ENCODE assay signal across 8 cellular contexts in the genomic region with DNA sequence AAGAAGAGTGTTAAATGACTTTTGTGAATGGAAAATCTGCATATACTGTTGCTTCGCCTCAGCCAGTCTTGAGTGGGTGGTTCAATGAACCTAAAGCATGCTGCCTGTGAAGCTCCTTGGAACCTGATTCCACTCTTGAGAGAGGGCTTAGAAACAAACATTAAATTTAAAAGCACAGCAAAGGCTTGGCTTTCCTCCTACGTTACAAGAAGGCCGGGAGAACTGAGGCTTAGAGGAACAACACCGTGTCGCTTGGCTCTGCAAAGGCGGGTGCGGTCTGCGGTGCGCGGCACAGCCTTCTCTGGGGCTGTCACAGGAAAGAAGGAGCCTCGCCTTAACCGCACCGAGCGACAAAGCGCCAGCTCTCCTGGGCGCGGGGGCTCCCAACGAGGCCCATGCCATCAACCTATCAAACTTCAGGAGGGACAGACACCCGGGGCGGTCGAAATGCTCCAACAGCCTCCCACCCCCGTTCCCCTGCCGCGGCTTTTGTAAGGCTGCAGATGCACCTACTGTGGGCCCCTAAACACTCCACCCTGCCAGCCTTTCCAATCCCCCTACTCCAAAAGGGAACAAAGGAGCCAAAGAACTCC.
DNase-seq lines count a peak whose midpoint lies in the region.

No MANE protein-coding gene starts in this region.

- in situ Hi-C loops in HAP-1 (cut with MboI; ENCODE audit: low sequenced_read_pairs), result no loop called here

- DNase-seq in GF-D8 (lab: John Stamatoyannopoulos, UW) (peak; percentile 77), HAP-1 (ENCODE audit: low spot score in 2 of 2) (peak; percentile 52 to 67), LoVo (ENCODE audit: low spot score) (peak; percentile 56), T-helper 1 cell (peak; percentile 71 to 84 (median 83)), amygdala (lab: John Stamatoyannopoulos, UW) (peak in 43 of 56 donors; percentile 9 to 69 (median 40)), hypothalamus (lab: John Stamatoyannopoulos, UW) (peak in 37 of 51 donors; percentile 3 to 78 (median 40)), skeletal muscle cell (ENCODE audit: low read depth) (no peak), SW 1271 (lab: John Stamatoyannopoulos, UW) (no peak)

- no peaks in the 10 kb centered on the region for H3K27me3 ChIP-seq in HAP-1 (ENCODE audit: low read depth)

- H3K4me1 ChIP-seq in HAP-1, result peaks cover 23% of the 10 kb centered on the region

- no peaks in the 10 kb centered on the region for H3K9me3 ChIP-seq in HAP-1

- no peaks in the 10 kb centered on the region for H3K36me3 ChIP-seq in HAP-1 (replicated peaks)

- H3K4me3 ChIP-seq in HAP-1 (peak overlapping the region; percentile 85), skeletal muscle cell (ENCODE audit: low read depth, low read length) (peak overlapping the region; percentile 99)

Comparison
In these comparisons a context has a peak if more than half of its experiments do, and no peak if none do; other contexts are left out.
1. DNase-seq: peak in GF-D8 (single experiment), HAP-1 (2 of 2), LoVo (single experiment), T-helper 1 cell (5 of 5), amygdala (43 of 56) and hypothalamus (37 of 51); none in skeletal muscle cell (single experiment) and SW 1271 (0 of 2).